ENCODE assay signal across 11 cellular contexts in genomic region chr1:231301990-231302389, GRCh38.
"Had no signal": no experiment of that assay in that cellular context is flagged by ENCODE, and none has a peak within 500 bp of the region (broad histone marks: within the 10 kb centered on the region; RNA-seq: fewer than 3 reads in every experiment).

No MANE protein-coding gene starts in this region.

- H3K9ac ChIP-seq: GM23248 had no signal

- DNase-seq: GM23248, GOT3, H7, H9, HCEC 1CT, HFFc6 had no signal

- H2AFZ ChIP-seq: GM23248, GM23338 had no signal

- H3K36me3 ChIP-seq: HAP-1 had no signal

- FAIRE-seq: H1, H54 had no signal

- H3K4me3 ChIP-seq: GM23248, GM23338, HAP-1 had no signal

- H3K4me1 ChIP-seq: HAP-1 had no signal

- H3K4me2 ChIP-seq: GM23338 had no signal

- H3K27ac ChIP-seq: GM23248 had no signal

- ATAC-seq: GM23338, HCT116 had no signal

- H3K9me3 ChIP-seq: HAP-1 had no signal
